ENCODE assay signal across 26 cellular contexts in the genomic region with DNA sequence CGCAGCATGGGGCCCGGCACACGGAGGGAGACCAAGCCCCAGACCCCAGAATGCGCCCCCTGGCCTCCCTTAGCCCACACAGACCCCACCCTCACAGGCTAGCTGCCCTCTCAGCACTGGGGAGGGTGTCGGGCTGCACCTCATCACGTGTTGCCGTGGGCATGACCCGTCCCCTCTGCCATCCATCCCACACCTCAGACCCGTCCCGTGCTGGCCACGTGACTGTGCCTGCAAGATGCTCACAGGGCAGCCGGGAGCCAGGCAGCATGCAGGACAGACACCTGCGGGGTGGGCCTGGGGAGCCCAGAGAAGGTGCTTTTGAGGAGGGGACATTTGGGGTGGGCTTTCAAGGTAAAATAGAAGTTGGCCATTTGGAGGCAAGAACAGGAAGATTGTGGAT. TPM values are rescaled to one million over a fixed set of nuclear protein-coding genes. Genes with fewer than 3 reads are reported as not detected.
DNase-seq lines count a peak whose midpoint lies in the region; ATAC-seq, FAIRE-seq and TF ChIP-seq lines count a peak whose summit lies in the region.
"Had no signal": no experiment of that assay in that cellular context is flagged by ENCODE, and none has a peak within 500 bp of the region (broad histone marks: within the 10 kb centered on the region; RNA-seq: fewer than 3 reads in every experiment).

No MANE protein-coding gene starts in this region.

- TF ChIP-seq POLR2A in stomach (IDR thresholded peaks at IDR 0.05) = no peak

- H2AFZ ChIP-seq in SK-N-SH (ENCODE audit: low read depth) = no peak overlapping the region

- TF ChIP-seq CTCF in SK-N-SH (IDR thresholded peaks at IDR 0.05) (no peak), bronchial epithelial cell (IDR thresholded peaks at IDR 0.05; ENCODE audit: insufficient read depth, low read length, severe bottlenecking) (no peak), left lung (IDR thresholded peaks at IDR 0.05) (no peak), psoas muscle (IDR thresholded peaks at IDR 0.05) (no peak), stomach (IDR thresholded peaks at IDR 0.05) (no peak)

- no peak overlapping the region for H3K27ac ChIP-seq in SK-N-SH (ENCODE audit: low read depth in 2 of 2, low read length in 1 of 2)
- H3K27ac ChIP-seq in left lung = no peak overlapping the region
- no peak overlapping the region for H3K27ac ChIP-seq in psoas muscle
- H3K27ac ChIP-seq in stomach = no peak overlapping the region
- H3K27ac ChIP-seq: 22Rv1, esophagus muscularis mucosa, pancreas had no signal

- H4K20me1 ChIP-seq in SK-N-SH (ENCODE audit: insufficient read depth) = no peaks in the 10 kb centered on the region

- H3K4me3 ChIP-seq in SK-N-SH (ENCODE audit: low read depth in 2 of 2, low read length in 1 of 2) (no peak overlapping the region), bronchial epithelial cell (ENCODE audit: low read depth, low read length) (no peak overlapping the region), left lung (no peak overlapping the region), psoas muscle (no peak overlapping the region), stomach (no peak overlapping the region)
- H3K4me3 ChIP-seq: esophagus muscularis mucosa, pancreas had no signal

- no peaks in the 10 kb centered on the region for H3K9me2 ChIP-seq in SK-N-SH

- no peaks in the 10 kb centered on the region for H3K9me3 ChIP-seq in SK-N-SH
- no peaks in the 10 kb centered on the region for H3K9me3 ChIP-seq in left lung
- H3K9me3 ChIP-seq in psoas muscle = no peaks in the 10 kb centered on the region
- H3K9me3 ChIP-seq in stomach = no peaks in the 10 kb centered on the region
- H3K9me3 ChIP-seq: esophagus muscularis mucosa, pancreas had no signal

- H3K9ac ChIP-seq in SK-N-SH = no peak overlapping the region

- intact Hi-C loops in left lung (cut with DNase I) (no loop called here), psoas muscle (cut with DNase I) (no loop called here), stomach (cut with DNase I; ENCODE audit: low total_unique reads) (no loop called here)

- TF ChIP-seq RAD21 in SK-N-SH (IDR thresholded peaks at IDR 0.05; ENCODE audit: low read length) = no peak

- H3K27me3 ChIP-seq in SK-N-SH (ENCODE audit: insufficient read depth) (no peaks in the 10 kb centered on the region), bronchial epithelial cell (ENCODE audit: control insufficient read depth, insufficient read depth, low read length) (peaks cover 1% of the 10 kb centered on the region), left lung (no peaks in the 10 kb centered on the region), psoas muscle (ENCODE audit: insufficient read depth in 3 of 3, low read length in 2 of 3) (no peaks in the 10 kb centered on the region), stomach (no peaks in the 10 kb centered on the region)
- H3K27me3 ChIP-seq: esophagus muscularis mucosa, pancreas had no signal

- H3F3A ChIP-seq in SK-N-SH (replicated peaks; ENCODE audit: insufficient read depth) = no peaks in the 10 kb centered on the region

- ATAC-seq in SK-N-SH treated with all-trans-retinoic acid at 6 μM for 48 hours = no peak
- no peak for ATAC-seq in left lung
- ATAC-seq in psoas muscle = no peak
- ATAC-seq: activated naive CD4-positive, alpha-beta T cell treated with anti-CD3 and anti-CD28 coated beads, Interleukin-2, amount 50 U/mL, for 72 hours; pancreas; stimulated activated naive B cell treated with anti-CD40 and anti-IgM and Interleukin-4, amounts not matched to agents 10 μg/mL and 1 μg/mL and 100 μg/mL, for 72 hours had no signal

- H3K36me3 ChIP-seq in SK-N-SH (replicated peaks in 1 of 2; ENCODE audit: control insufficient read depth in 1 of 2, insufficient read depth in 2 of 2, low read length in 1 of 2) = no peaks in the 10 kb centered on the region
- no peaks in the 10 kb centered on the region for H3K36me3 ChIP-seq in bronchial epithelial cell (ENCODE audit: control insufficient read depth, insufficient read depth, low read length)
- H3K36me3 ChIP-seq in left lung = peaks cover 0 to 10% of the 10 kb centered on the region in 2 donors
- peaks cover 0 to 16% of the 10 kb centered on the region in 2 donors for H3K36me3 ChIP-seq in psoas muscle (ENCODE audit: insufficient read depth in 1 of 2, low read depth in 1 of 2)
- peaks cover 0 to 23% (median 16%) of the 10 kb centered on the region in 4 donors for H3K36me3 ChIP-seq in stomach

- H3K4me1 ChIP-seq in SK-N-SH (ENCODE audit: control insufficient read depth in 1 of 2, insufficient read depth in 2 of 2, low read depth in 1 of 2, low read length in 1 of 2) = no peaks in the 10 kb centered on the region
- no peaks in the 10 kb centered on the region for H3K4me1 ChIP-seq in left lung
- H3K4me1 ChIP-seq in psoas muscle = no peaks in the 10 kb centered on the region
- peaks cover 0 to 13% (median 5%) of the 10 kb centered on the region in 4 donors for H3K4me1 ChIP-seq in stomach
- H3K4me1 ChIP-seq: esophagus muscularis mucosa, pancreas had no signal

- WGBS in SK-N-SH (ENCODE audit: low lambda C conversion rate) = 94% methylated on average over 3 of the region's 13 CpGs
- WGBS in psoas muscle, 3 donors = 88 to 99% (median 90%) methylated on average over 13 of the region's 13 CpGs
- 81 to 97% (median 94%) methylated on average over 13 of the region's 13 CpGs for WGBS in stomach, 5 donors

- POLR2A ChIA-PET in SK-N-SH (lab: Yijun Ruan, JAX) = no interaction called here

- H3K4me2 ChIP-seq in SK-N-SH = no peak overlapping the region

- H3K79me2 ChIP-seq in SK-N-SH (ENCODE audit: insufficient read depth) = no peaks in the 10 kb centered on the region

- peak; percentile 18 for FAIRE-seq in bronchial epithelial cell (lab: Jason Lieb, UNC)
- FAIRE-seq: frontal cortex, G401.6, GM18507, H54, pancreas had no signal

- CTCF ChIA-PET in SK-N-SH (lab: Yijun Ruan, JAX) = no interaction called here

- no peak for TF ChIP-seq EP300 in SK-N-SH (IDR thresholded peaks at IDR 0.05; ENCODE audit: borderline replicate concordance in 1 of 2, low read depth in 1 of 2, low read length in 1 of 2)
- TF ChIP-seq EP300 in stomach (IDR thresholded peaks at IDR 0.05) = no peak

- DNase-seq in SK-N-SH (no peak), bronchial epithelial cell (ENCODE audit: low read depth) (no peak), left lung (peak; percentile 28 to 60), psoas muscle (peak; percentile 6 to 31), stomach (no peak), MV-4-11 (lab: John Stamatoyannopoulos, UW) (no peak), NCI-H1092 treated with DMSO at 0.1 percent for 48 hours (lab: John Stamatoyannopoulos, UW) (no peak)
- DNase-seq: activated B cell treated with CpG ODN at 0.5 μM for 24 hours; activated CD4-positive, alpha-beta T cell treated with anti-CD3 and anti-CD28 coated beads, Interleukin-2, amount 50 U/mL, for 48 hours; CD4-positive, alpha-beta memory T cell; cerebellar nuclear complex; DMS 273 treated with DMSO at 0.1 percent for 48 hours; effector memory CD4-positive, alpha-beta T cell; NCI-H1417 treated with DMSO at 0.1 percent for 48 hours; NCI-H524; stimulated activated CD4-positive, alpha-beta T cell treated with anti-CD3 and anti-CD28 coated beads, Interleukin-1b, Interleukin-23, amount 100 ng/mL, for 48 hours; stimulated activated naive B cell treated with anti-CD40 and anti-IgM and Interleukin-4, amounts not matched to agents 10 μg/mL and 1 μg/mL and 100 μg/mL, for 72 hours had no signal

TF ChIP-seq in SK-N-SH treated with all-trans-retinoic acid at 6 μM for 48 hours, 23 proteins besides CTCF, POLR2A, EP300 and RAD21:
- TF ChIP-seq, protein P1, sequence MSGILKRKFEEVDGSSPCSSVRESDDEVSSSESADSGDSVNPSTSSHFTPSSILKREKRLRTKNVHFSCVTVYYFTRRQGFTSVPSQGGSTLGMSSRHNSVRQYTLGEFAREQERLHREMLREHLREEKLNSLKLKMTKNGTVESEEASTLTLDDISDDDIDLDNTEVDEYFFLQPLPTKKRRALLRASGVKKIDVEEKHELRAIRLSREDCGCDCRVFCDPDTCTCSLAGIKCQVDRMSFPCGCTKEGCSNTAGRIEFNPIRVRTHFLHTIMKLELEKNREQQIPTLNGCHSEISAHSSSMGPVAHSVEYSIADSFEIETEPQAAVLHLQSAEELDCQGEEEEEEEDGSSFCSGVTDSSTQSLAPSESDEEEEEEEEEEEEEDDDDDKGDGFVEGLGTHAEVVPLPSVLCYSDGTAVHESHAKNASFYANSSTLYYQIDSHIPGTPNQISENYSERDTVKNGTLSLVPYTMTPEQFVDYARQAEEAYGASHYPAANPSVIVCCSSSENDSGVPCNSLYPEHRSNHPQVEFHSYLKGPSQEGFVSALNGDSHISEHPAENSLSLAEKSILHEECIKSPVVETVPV (CRISPR knock-in tag; IDR thresholded peaks at IDR 0.05) = no peak
- peak; percentile 89 for TF ChIP-seq ZFP3 (CRISPR knock-in tag; IDR thresholded peaks at IDR 0.05)

TF ChIP-seq in SK-N-SH, 30 proteins besides CTCF, POLR2A, EP300 and RAD21 (continues in another document):
- TF ChIP-seq FOSL2 (IDR thresholded peaks at IDR 0.05; ENCODE audit: borderline replicate concordance, low read depth) (no peak), FOXJ3 (CRISPR knock-in tag; IDR thresholded peaks at IDR 0.05) (no peak)

RNA-seq across cellular contexts. Expression of a gene that starts 4.8 kb away (rescaled TPM):
- 0.15 and 0.18 TPM in 2 replicates for polyA plus RNA-seq in SK-N-SH (2012; rRNA removed)
- polyA plus RNA-seq in SK-N-SH (2012; cell fraction: cytosol; rRNA removed) = 0.07 and 0.08 TPM in 2 replicates
- 1.6 and 1.8 TPM in 2 replicates for polyA plus RNA-seq in SK-N-SH (2012; cell fraction: nucleus; rRNA removed)
- 0.26 and 0.64 TPM in 2 replicates for total RNA-seq in bronchial epithelial cell
- 1 to 10 TPM; 1.1 to 1.4 TPM for total RNA-seq in left lung
- under 1 TPM; 0.25 to 0.94 (median 0.70) TPM for total RNA-seq in psoas muscle
- polyA plus RNA-seq in psoas muscle = under 1 TPM; 0.11 to 0.34 (median 0.27) TPM
- 1 to 10 TPM in 4 of 5 donors, not detected in 1; 1.7 to 5.8 (median 4.1) TPM for total RNA-seq in stomach
- 1 to 10 TPM in 1 of 3 donors, under 1 TPM in 1, not detected in 1; 0.31 to 1.1 TPM for polyA plus RNA-seq in stomach

RNA-seq across cellular contexts. Expression of a gene that starts 39.0 kb away (rescaled TPM):
- 11.4 and 18.4 TPM in 2 replicates for polyA plus RNA-seq in SK-N-SH (2012; rRNA removed)
- 7.2 and 9.5 TPM in 2 replicates for polyA plus RNA-seq in SK-N-SH (2012; cell fraction: cytosol; rRNA removed)
- polyA plus RNA-seq in SK-N-SH (2012; cell fraction: nucleus; rRNA removed) = 50.2 and 78.3 TPM in 2 replicates
- total RNA-seq in bronchial epithelial cell = 34.2 and 41.7 TPM in 2 replicates
- 10 to 100 TPM; 28.2 to 30.4 TPM for total RNA-seq in left lung
- total RNA-seq in psoas muscle = 10 to 100 TPM; 13.9 to 29.0 (median 17.8) TPM
- 10 to 100 TPM in 2 of 3 donors, 1 to 10 TPM in 1; 7.5 to 20.1 (median 15.6) TPM for polyA plus RNA-seq in psoas muscle
- total RNA-seq in stomach = 10 to 100 TPM in 2 of 5 donors, 1 to 10 TPM in 3; 3.5 to 51.8 (median 9.0) TPM
- polyA plus RNA-seq in stomach = 10 to 100 TPM; 18.9 to 35.2 (median 20.5) TPM

Comparison
In these comparisons a context has a peak if more than half of its experiments do, and no peak if none do; other contexts are left out.
1. DNase-seq: peak in left lung (2 of 2) and psoas muscle (2 of 2); none in SK-N-SH (single experiment), bronchial epithelial cell (single experiment), stomach (single experiment), MV-4-11 (single experiment) and NCI-H1092 treated with DMSO at 0.1 percent for 48 hours (single experiment).